In genomic region chr19:45920458-45920857, GRCh38 we compare ENCODE assay signal across 17 cellular contexts. TPM values are rescaled to one million over a fixed set of nuclear protein-coding genes. Genes with fewer than 3 reads are reported as not detected.
DNase-seq lines count a peak whose midpoint lies in the region; ATAC-seq, FAIRE-seq and TF ChIP-seq lines count a peak whose summit lies in the region.
"Had no signal": no experiment of that assay in that cellular context is flagged by ENCODE, and none has a peak within 500 bp of the region (broad histone marks: within the 10 kb centered on the region; RNA-seq: fewer than 3 reads in every experiment).

No MANE protein-coding gene starts in this region.

- intact Hi-C loops in K562 (cut with micrococcal nuclease): no loop called here
- intact Hi-C loops in left ventricle myocardium inferior (cut with micrococcal nuclease): no loop called here

- TF ChIP-seq EP300 in K562 (IDR thresholded peaks at IDR 0.05; ENCODE audit: low read length) (no peak), gastroesophageal sphincter (IDR thresholded peaks at IDR 0.05) (no peak)

- H2AFZ ChIP-seq in GM23338 (peak overlapping the region; percentile 86; the same call in 1 of the 2 replicates), K562 (ENCODE audit: low read depth, low read length) (peak overlapping the region; percentile 76)
- H2AFZ ChIP-seq: PC-9 had no signal

- TF ChIP-seq CTCF in GM23338 (conservative IDR thresholded peaks at IDR 0.05; ENCODE audit: low read depth in 2 of 2): no peak
- no peak for TF ChIP-seq CTCF in K562 (IDR thresholded peaks at IDR 0.05 in 2 of 3, conservative IDR thresholded peaks at IDR 0.05 in 1 of 3; ENCODE audit: insufficient read depth in 2 of 3, low read depth in 1 of 3, low read length in 3 of 3)
- TF ChIP-seq CTCF in gastroesophageal sphincter (IDR thresholded peaks at IDR 0.05): no peak
- TF ChIP-seq CTCF in left ventricle myocardium inferior (IDR thresholded peaks at IDR 0.05; ENCODE audit: borderline replicate concordance): no peak

- H3K4me3 Mint-ChIP-seq in GM23338: no peak overlapping the region
- H3K4me3 Mint-ChIP-seq: activated naive CD8-positive, alpha-beta T cell treated with anti-CD3 and anti-CD28 coated beads, Interleukin-2, amount 50 U/mL, for 24 hours had no signal

- H3K4me2 ChIP-seq in GM23338: 0 out of 2 replicates have a peak overlapping the region, but pooled peaks have one; percentile 55
- peak overlapping the region; percentile 49 for H3K4me2 ChIP-seq in K562 (ENCODE audit: insufficient read depth, low read length)
- H3K4me2 ChIP-seq: PC-9 had no signal

- no peaks in the 10 kb centered on the region for H3K4me1 ChIP-seq in GM23338 (ENCODE audit: insufficient read depth)
- peaks cover 5 to 7% of the 10 kb centered on the region in 2 experiments; a peak in 3 of 5 replicates for H3K4me1 ChIP-seq in K562 (replicated peaks in 1 of 2; ENCODE audit: control insufficient read depth in 2 of 2, insufficient read depth in 2 of 2, low read length in 2 of 2)
- no peaks in the 10 kb centered on the region for H3K4me1 ChIP-seq in gastroesophageal sphincter
- no peaks in the 10 kb centered on the region for H3K4me1 ChIP-seq in left ventricle myocardium inferior
- H3K4me1 ChIP-seq: BE2C, colonic mucosa had no signal

- H3K9me3 ChIP-seq in K562 (replicated peaks; ENCODE audit: control insufficient read depth, insufficient read depth, low read depth, low read length) (no peaks in the 10 kb centered on the region), gastroesophageal sphincter (no peaks in the 10 kb centered on the region), left ventricle myocardium inferior (replicated peaks) (no peaks in the 10 kb centered on the region)
- H3K9me3 ChIP-seq: BE2C, colonic mucosa had no signal

- H3K9me3 Mint-ChIP-seq in GM23338: no peaks in the 10 kb centered on the region; the same call in 2 of the 3 replicates
- H3K9me3 Mint-ChIP-seq: activated naive CD8-positive, alpha-beta T cell treated with anti-CD3 and anti-CD28 coated beads, Interleukin-2, amount 50 U/mL, for 24 hours had no signal

- TF ChIP-seq RAD21 in K562 (CRISPR knock-in tag; conservative IDR thresholded peaks at IDR 0.05 in 1 of 2, IDR thresholded peaks at IDR 0.05 in 1 of 2): no peak

- 9% methylated on average over 7 of the region's 8 CpGs for WGBS in K562 (ENCODE audit: insufficient coverage, low coverage, missing lambda C conversion rate)
- 47% methylated on average over 4 of the region's 8 CpGs; no CpG with 5 or more reads in 1 of the 2 donors for whole genome bisulfite sequencing in gastroesophageal sphincter (ENCODE audit: low coverage in 1 of 2), 2 donors

- H3K27me3 ChIP-seq in GM23338 (ENCODE audit: insufficient read depth) (no peaks in the 10 kb centered on the region), K562 (ENCODE audit: control insufficient read depth in 2 of 2, insufficient read depth in 2 of 2, low read length in 2 of 2) (peaks cover 17 to 20% of the 10 kb centered on the region in 2 experiments; a peak in 4 of 5 replicates), gastroesophageal sphincter (peaks cover 50% of the 10 kb centered on the region), left ventricle myocardium inferior (ENCODE audit: low read depth) (peaks cover 51% of the 10 kb centered on the region)
- H3K27me3 ChIP-seq: BE2C, colonic mucosa had no signal

- peaks cover 9% of the 10 kb centered on the region; the same call in 1 of the 2 replicates for H3F3A ChIP-seq in GM23338 (replicated peaks; ENCODE audit: low read depth)

- BruUV-seq in K562 (replicated peaks; lab: Mats Ljungman, UMichigan): no TSS peak

- H3K36me3 ChIP-seq in GM23338 (ENCODE audit: insufficient read depth): no peaks in the 10 kb centered on the region
- no peaks in the 10 kb centered on the region for H3K36me3 ChIP-seq in K562 (ENCODE audit: control insufficient read depth, insufficient read depth, low read length)
- no peaks in the 10 kb centered on the region for H3K36me3 ChIP-seq in gastroesophageal sphincter
- no peaks in the 10 kb centered on the region for H3K36me3 ChIP-seq in left ventricle myocardium inferior
- H3K36me3 ChIP-seq: BE2C, colonic mucosa had no signal

- POLR2A ChIA-PET in K562 (lab: Yijun Ruan, JAX): interaction anchor here (0.5 kb wide), 1 partner anchor 79 kb away, joined by 3 read pairs; no protein-coding TSS in a partner anchor

- H3K27me3 Mint-ChIP-seq in GM23338 (ENCODE audit: insufficient read depth, low read depth, poor library complexity): peaks cover 9% of the 10 kb centered on the region

- no peak overlapping the region for H3K27ac Mint-ChIP-seq in GM23338
- H3K27ac Mint-ChIP-seq: activated naive CD8-positive, alpha-beta T cell treated with anti-CD3 and anti-CD28 coated beads, Interleukin-2, amount 50 U/mL, for 24 hours had no signal

- DNase-seq in GM23338 (ENCODE audit: low spot score) (no peak), MV-4-11 (lab: John Stamatoyannopoulos, UW) (peak; percentile 70), K562 (ENCODE audit: extremely low read depth in 1 of 4, low spot score in 3 of 4) (peak in 1 of 4 experiments; percentile 31), DMS 273 treated with DMSO at 0.1 percent for 48 hours (lab: John Stamatoyannopoulos, UW) (no peak), left ventricle myocardium inferior (no peak)
- DNase-seq: activated naive CD8-positive, alpha-beta T cell treated with anti-CD3 and anti-CD28 coated beads, Interleukin-2, amount 50 U/mL, for 24 hours; BE2C; colonic mucosa; DND-41; NCI-H2081; PC-9 had no signal

- no peaks in the 10 kb centered on the region for H4K20me1 ChIP-seq in GM23338 (replicated peaks; ENCODE audit: insufficient read depth)
- no peaks in the 10 kb centered on the region for H4K20me1 ChIP-seq in K562 (replicated peaks; ENCODE audit: control insufficient read depth, insufficient read depth, low read length)

- H3K79me2 ChIP-seq in GM23338 (replicated peaks; ENCODE audit: insufficient read depth) (no peaks in the 10 kb centered on the region), K562 (ENCODE audit: control insufficient read depth, insufficient read depth, low read length) (no peaks in the 10 kb centered on the region)

- H3K9me1 ChIP-seq in K562 (ENCODE audit: control insufficient read depth, insufficient read depth, low read length): no peaks in the 10 kb centered on the region

- in situ Hi-C loops in K562 (cut with MboI): no loop called here

- H3K27ac ChIP-seq in GM23338 (ENCODE audit: low read depth) (no peak overlapping the region), K562 (ENCODE audit: extremely low read depth, low read depth, low read length) (no peak overlapping the region), gastroesophageal sphincter (no peak overlapping the region), left ventricle myocardium inferior (replicated peaks) (no peak overlapping the region)
- H3K27ac ChIP-seq: colonic mucosa, PC-9 had no signal

- no peaks in the 10 kb centered on the region for H3K9me2 ChIP-seq in GM23338 (ENCODE audit: insufficient read depth)

- H3K9ac ChIP-seq in K562 (ENCODE audit: insufficient read depth in 1 of 2, low read depth in 2 of 2, low read length in 2 of 2): peak overlapping the region in 1 of 2 experiments; percentile 65; a peak in 1 of 4 replicates

- TF ChIP-seq POLR2A in K562 (conservative IDR thresholded peaks at IDR 0.05) (no peak), gastroesophageal sphincter (IDR thresholded peaks at IDR 0.05) (no peak)

- CTCF ChIA-PET in K562 (lab: Yijun Ruan, JAX; ENCODE audit: low intra/inter-chr PET ratio): interaction anchor here (0.6 kb wide), 1 partner anchor 40 kb away, joined by 3 read pairs; no protein-coding TSS in a partner anchor

- no peak for ATAC-seq in GM23338
- ATAC-seq in K562: peak; percentile 45; the same call in 1 of the 3 replicates
- ATAC-seq in gastroesophageal sphincter: no peak
- ATAC-seq: activated naive CD8-positive, alpha-beta T cell treated with anti-CD3 and anti-CD28 coated beads, Interleukin-2, amount 50 U/mL, for 24 hours had no signal

- FAIRE-seq in K562 (lab: Jason Lieb, UNC): no peak
- FAIRE-seq: GM12891 had no signal

- H3K36me3 Mint-ChIP-seq in GM23338 (ENCODE audit: low read depth): no peaks in the 10 kb centered on the region

- no peak overlapping the region for H3K4me3 ChIP-seq in GM23338
- no peak overlapping the region for H3K4me3 ChIP-seq in K562
- no peak overlapping the region for H3K4me3 ChIP-seq in gastroesophageal sphincter
- no peak overlapping the region for H3K4me3 ChIP-seq in left ventricle myocardium inferior
- H3K4me3 ChIP-seq: colonic mucosa, PC-9 had no signal

- no peaks in the 10 kb centered on the region; the same call in 1 of the 3 replicates for H3K4me1 Mint-ChIP-seq in GM23338

RNA-seq across cellular contexts. Expression of gene NANOS2, which starts 5.9 kb away (rescaled TPM):
- total RNA-seq in GM23338 (2014; rRNA removed; shearing (Covaris generic)): 0.14 TPM in 1 of 2 replicates, not detected in the other
- polyA plus RNA-seq in GM23338 (2016; fragmentation: Nextera tagmentation; extraction: Ambion mirVana) (0.11 TPM in 1 of 2 replicates, not detected in the other), K562 (2011; rRNA removed) (not detected in 2 replicates), K562 (2014; fragmentation: Illumina TruSeq; extraction: Trizol) (not detected in 2 replicates), K562 (2014; fragmentation: Nextera tagmentation; extraction: Ambion mirVana) (not detected), K562 (2014; rRNA removed) (not detected in 2 replicates)
- not detected in 2 replicates for total RNA-seq in K562 (2011; cell fraction: chromatin; rRNA removed; ENCODE audit: low replicate concordance)
- total RNA-seq in K562 (2011; cell fraction: nucleolus; rRNA removed): not detected in 2 replicates
- not detected in 2 replicates for total RNA-seq in K562 (2011; cell fraction: nucleoplasm; rRNA removed)
- total RNA-seq in K562 (2014; rRNA removed) (0.08 TPM in 1 of 2 replicates, not detected in the other), K562 (2014; rRNA removed; fragmentation: Illumina TruSeq; extraction: Trizol) (not detected in 2 replicates), K562 (2015; rRNA removed; fragmentation: Illumina TruSeq; extraction: Trizol) (not detected in 2 replicates), K562 (2021) (not detected in 2 replicates), gastroesophageal sphincter (not detected), left ventricle myocardium inferior (not detected)
- polyA plus RNA-seq in K562 (2011; cell fraction: cytosol; rRNA removed): not detected in 2 replicates
- not detected in 2 replicates for polyA plus RNA-seq in K562 (2011; cell fraction: nucleus; rRNA removed)
- not detected in 2 replicates for polyA plus RNA-seq in K562 (2012)
- not detected in 2 replicates for polyA minus RNA-seq in K562 (2011; rRNA and poly(A)+ RNA removed)
- polyA minus RNA-seq in K562 (2011; cell fraction: cytosol; rRNA and poly(A)+ RNA removed): not detected in 2 replicates
- not detected in 2 replicates for polyA minus RNA-seq in K562 (2011; cell fraction: nucleus; rRNA and poly(A)+ RNA removed)
- total RNA-seq: colonic mucosa, LHCN-M2, lung microvascular endothelial cell, occipital lobe, PC-9, skeletal muscle tissue had no signal

RNA-seq across cellular contexts. Expression of gene MYPOP, which starts 18.0 kb away (rescaled TPM):
- total RNA-seq in GM23338 (2014; rRNA removed; shearing (Covaris generic)): 6.9 and 7.9 TPM in 2 replicates
- polyA plus RNA-seq in GM23338 (2016; fragmentation: Nextera tagmentation; extraction: Ambion mirVana) (2.7 and 3.0 TPM in 2 replicates), K562 (2011; rRNA removed) (0.72 and 1.3 TPM in 2 replicates), K562 (2014; fragmentation: Illumina TruSeq; extraction: Trizol) (1.7 and 1.9 TPM in 2 replicates), K562 (2014; fragmentation: Nextera tagmentation; extraction: Ambion mirVana) (under 1 TPM; 0.32 to 0.34 TPM), K562 (2014; rRNA removed) (2.4 and 4.9 TPM in 2 replicates)
- 2.2 and 5.3 TPM in 2 replicates for total RNA-seq in K562 (2011; cell fraction: chromatin; rRNA removed; ENCODE audit: low replicate concordance)
- 3.0 and 3.4 TPM in 2 replicates for total RNA-seq in K562 (2011; cell fraction: nucleolus; rRNA removed)
- 3.4 and 4.7 TPM in 2 replicates for total RNA-seq in K562 (2011; cell fraction: nucleoplasm; rRNA removed)
- total RNA-seq in K562 (2014; rRNA removed) (2.6 and 2.8 TPM in 2 replicates), K562 (2014; rRNA removed; fragmentation: Illumina TruSeq; extraction: Trizol) (0.61 and 0.80 TPM in 2 replicates), K562 (2015; rRNA removed; fragmentation: Illumina TruSeq; extraction: Trizol) (1.0 and 1.6 TPM in 2 replicates), K562 (2021) (7.4 and 7.6 TPM in 2 replicates), gastroesophageal sphincter (1 to 10 TPM; 1.3 to 4.6 (median 2.8) TPM), left ventricle myocardium inferior (16.2 TPM)
- polyA plus RNA-seq in K562 (2011; cell fraction: cytosol; rRNA removed): 1.5 and 2.2 TPM in 2 replicates
- polyA plus RNA-seq in K562 (2011; cell fraction: nucleus; rRNA removed): 2.9 and 5.2 TPM in 2 replicates
- 3.1 and 4.0 TPM in 2 replicates for polyA plus RNA-seq in K562 (2012)
- polyA minus RNA-seq in K562 (2011; rRNA and poly(A)+ RNA removed): 0.28 and 0.33 TPM in 2 replicates
- polyA minus RNA-seq in K562 (2011; cell fraction: cytosol; rRNA and poly(A)+ RNA removed): 1.9 and 2.3 TPM in 2 replicates
- 0.94 and 1.3 TPM in 2 replicates for polyA minus RNA-seq in K562 (2011; cell fraction: nucleus; rRNA and poly(A)+ RNA removed)

RNA-seq across cellular contexts. Expression of gene IRF2BP1, which starts 34.5 kb away (rescaled TPM):
- 36.0 and 41.6 TPM in 2 replicates for total RNA-seq in GM23338 (2014; rRNA removed; shearing (Covaris generic))
- 9.7 and 10.4 TPM in 2 replicates for polyA plus RNA-seq in GM23338 (2016; fragmentation: Nextera tagmentation; extraction: Ambion mirVana)
- 2.2 and 10.2 TPM in 2 replicates for total RNA-seq in K562 (2011; cell fraction: chromatin; rRNA removed; ENCODE audit: low replicate concordance)
- 19.5 and 20.3 TPM in 2 replicates for total RNA-seq in K562 (2011; cell fraction: nucleolus; rRNA removed)
- 5.5 and 7.2 TPM in 2 replicates for total RNA-seq in K562 (2011; cell fraction: nucleoplasm; rRNA removed)
- 32.2 and 38.8 TPM in 2 replicates for total RNA-seq in K562 (2014; rRNA removed)
- 2.6 and 2.8 TPM in 2 replicates for total RNA-seq in K562 (2014; rRNA removed; fragmentation: Illumina TruSeq; extraction: Trizol)
- total RNA-seq in K562 (2015; rRNA removed; fragmentation: Illumina TruSeq; extraction: Trizol): 8.4 and 9.5 TPM in 2 replicates
- 35.0 and 35.9 TPM in 2 replicates for total RNA-seq in K562 (2021)
- 3.2 and 5.0 TPM in 2 replicates for polyA plus RNA-seq in K562 (2011; rRNA removed)
- polyA plus RNA-seq in K562 (2011; cell fraction: cytosol; rRNA removed): 4.7 and 20.7 TPM in 2 replicates
- polyA plus RNA-seq in K562 (2011; cell fraction: nucleus; rRNA removed): 5.6 and 10.1 TPM in 2 replicates
- 14.9 and 16.5 TPM in 2 replicates for polyA plus RNA-seq in K562 (2012)
- 3.5 and 8.6 TPM in 2 replicates for polyA plus RNA-seq in K562 (2014; fragmentation: Illumina TruSeq; extraction: Trizol)
- under 1 TPM; 0.61 to 0.62 TPM for polyA plus RNA-seq in K562 (2014; fragmentation: Nextera tagmentation; extraction: Ambion mirVana)
- polyA plus RNA-seq in K562 (2014; rRNA removed): 14.3 and 18.8 TPM in 2 replicates
- 2.2 and 3.4 TPM in 2 replicates for polyA minus RNA-seq in K562 (2011; rRNA and poly(A)+ RNA removed)
- 12.9 and 19.5 TPM in 2 replicates for polyA minus RNA-seq in K562 (2011; cell fraction: cytosol; rRNA and poly(A)+ RNA removed)
- polyA minus RNA-seq in K562 (2011; cell fraction: nucleus; rRNA and poly(A)+ RNA removed): 12.3 and 15.7 TPM in 2 replicates
- 10 to 100 TPM; 25.2 to 53.3 (median 36.2) TPM for total RNA-seq in gastroesophageal sphincter
- 18.5 TPM for total RNA-seq in left ventricle myocardium inferior

RNA-seq across cellular contexts. Expression of gene NOVA2, which starts 53.2 kb away (rescaled TPM):
- 13.7 and 14.9 TPM in 2 replicates for total RNA-seq in GM23338 (2014; rRNA removed; shearing (Covaris generic))
- polyA plus RNA-seq in GM23338 (2016; fragmentation: Nextera tagmentation; extraction: Ambion mirVana) (5.1 and 5.3 TPM in 2 replicates), K562 (2011; rRNA removed) (not detected in 2 replicates), K562 (2014; fragmentation: Illumina TruSeq; extraction: Trizol) (not detected in 2 replicates), K562 (2014; fragmentation: Nextera tagmentation; extraction: Ambion mirVana) (not detected), K562 (2014; rRNA removed) (not detected in 2 replicates)
- not detected in 2 replicates for total RNA-seq in K562 (2011; cell fraction: chromatin; rRNA removed; ENCODE audit: low replicate concordance)
- not detected in 2 replicates for total RNA-seq in K562 (2011; cell fraction: nucleolus; rRNA removed)
- not detected in 2 replicates for total RNA-seq in K562 (2011; cell fraction: nucleoplasm; rRNA removed)
- total RNA-seq in K562 (2014; rRNA removed) (not detected in 2 replicates), K562 (2014; rRNA removed; fragmentation: Illumina TruSeq; extraction: Trizol) (not detected in 2 replicates), K562 (2015; rRNA removed; fragmentation: Illumina TruSeq; extraction: Trizol) (not detected in 2 replicates), K562 (2021) (not detected in 2 replicates), gastroesophageal sphincter (1 to 10 TPM in 3 of 4 donors, under 1 TPM in 1; 0.67 to 5.1 (median 3.0) TPM), left ventricle myocardium inferior (5.0 TPM)
- not detected in 2 replicates for polyA plus RNA-seq in K562 (2011; cell fraction: cytosol; rRNA removed)
- polyA plus RNA-seq in K562 (2011; cell fraction: nucleus; rRNA removed): not detected in 2 replicates
- polyA plus RNA-seq in K562 (2012): 0.03 TPM in 1 of 2 replicates, not detected in the other
- polyA minus RNA-seq in K562 (2011; rRNA and poly(A)+ RNA removed): not detected in 2 replicates
- not detected in 2 replicates for polyA minus RNA-seq in K562 (2011; cell fraction: cytosol; rRNA and poly(A)+ RNA removed)
- polyA minus RNA-seq in K562 (2011; cell fraction: nucleus; rRNA and poly(A)+ RNA removed): not detected in 2 replicates
- total RNA-seq: LHCN-M2, PC-9 had no signal

RNA-seq across cellular contexts. Expression of gene FOXA3, which starts 56.3 kb away (rescaled TPM):
- total RNA-seq in GM23338 (2014; rRNA removed; shearing (Covaris generic)): 15.1 and 17.5 TPM in 2 replicates
- polyA plus RNA-seq in GM23338 (2016; fragmentation: Nextera tagmentation; extraction: Ambion mirVana) (11.1 and 11.7 TPM in 2 replicates), K562 (2011; rRNA removed) (10.7 and 15.5 TPM in 2 replicates), K562 (2014; fragmentation: Illumina TruSeq; extraction: Trizol) (4.7 and 6.1 TPM in 2 replicates), K562 (2014; fragmentation: Nextera tagmentation; extraction: Ambion mirVana) (1 to 10 TPM; 1.3 to 1.5 TPM), K562 (2014; rRNA removed) (5.0 and 6.7 TPM in 2 replicates)
- 4.9 and 12.6 TPM in 2 replicates for total RNA-seq in K562 (2011; cell fraction: chromatin; rRNA removed; ENCODE audit: low replicate concordance)
- 8.7 and 8.8 TPM in 2 replicates for total RNA-seq in K562 (2011; cell fraction: nucleolus; rRNA removed)
- total RNA-seq in K562 (2011; cell fraction: nucleoplasm; rRNA removed): 7.4 and 7.8 TPM in 2 replicates
- total RNA-seq in K562 (2014; rRNA removed) (5.5 and 8.9 TPM in 2 replicates), K562 (2014; rRNA removed; fragmentation: Illumina TruSeq; extraction: Trizol) (3.3 and 3.5 TPM in 2 replicates), K562 (2015; rRNA removed; fragmentation: Illumina TruSeq; extraction: Trizol) (3.2 and 3.5 TPM in 2 replicates), K562 (2021) (8.1 and 8.6 TPM in 2 replicates), gastroesophageal sphincter (under 1 TPM in 1 of 4 donors, not detected in 3; 0.42 TPM), left ventricle myocardium inferior (not detected)
- 19.1 and 21.5 TPM in 2 replicates for polyA plus RNA-seq in K562 (2011; cell fraction: cytosol; rRNA removed)
- 8.5 and 9.2 TPM in 2 replicates for polyA plus RNA-seq in K562 (2011; cell fraction: nucleus; rRNA removed)
- polyA plus RNA-seq in K562 (2012): 5.3 and 6.6 TPM in 2 replicates
- polyA minus RNA-seq in K562 (2011; rRNA and poly(A)+ RNA removed): 10.7 and 18.1 TPM in 2 replicates
- 4.2 and 7.2 TPM in 2 replicates for polyA minus RNA-seq in K562 (2011; cell fraction: cytosol; rRNA and poly(A)+ RNA removed)
- polyA minus RNA-seq in K562 (2011; cell fraction: nucleus; rRNA and poly(A)+ RNA removed): 3.0 and 3.4 TPM in 2 replicates
- total RNA-seq: LHCN-M2, occipital lobe, PC-9, skeletal muscle tissue had no signal
